In the genomic region with DNA sequence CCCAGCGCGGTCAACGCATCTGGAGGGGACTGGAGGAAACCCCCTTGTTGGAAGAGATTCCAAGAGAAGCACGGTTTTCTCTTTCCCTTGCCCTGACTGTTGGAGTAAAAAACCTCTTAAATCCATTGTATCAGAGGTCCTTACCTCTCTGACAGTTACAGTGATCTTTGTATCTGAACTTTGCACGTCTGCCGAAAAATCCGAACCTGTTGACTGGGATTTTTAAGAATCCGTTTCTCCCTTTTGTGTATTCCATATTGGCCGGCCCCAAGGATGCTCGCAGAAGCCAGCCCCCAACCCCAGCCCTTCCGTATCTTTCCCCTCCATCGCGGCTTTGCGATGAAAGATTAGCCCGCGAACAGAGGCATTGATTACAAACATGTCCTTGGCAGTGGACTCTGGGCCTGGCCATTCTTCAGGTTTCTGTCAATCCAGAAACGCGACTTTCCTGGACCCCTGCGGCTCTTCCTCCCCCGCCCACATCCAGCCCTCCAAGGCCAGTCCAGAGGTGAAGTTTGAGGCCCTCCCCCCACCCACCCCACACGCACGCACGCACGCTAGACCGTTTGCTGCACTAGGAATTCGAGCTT, we compare ENCODE assay signal across 23 cellular contexts. TPM values are rescaled to one million over a fixed set of nuclear protein-coding genes. Genes with fewer than 3 reads are reported as not detected.
DNase-seq lines count a peak whose midpoint lies in the region; ATAC-seq and TF ChIP-seq lines count a peak whose summit lies in the region.
"Had no signal": no experiment of that assay in that cellular context is flagged by ENCODE, and none has a peak within 500 bp of the region (broad histone marks: within the 10 kb centered on the region; RNA-seq: fewer than 3 reads in every experiment).

No MANE protein-coding gene starts in this region.

- H3K27ac ChIP-seq in CD4-positive, alpha-beta T cell (ENCODE audit: low read depth, low read length), result no peak overlapping the region
- H3K27ac ChIP-seq in angular gyrus (ENCODE audit: low read depth, low read length) (peak overlapping the region; percentile 33), iPS-20b (ENCODE audit: low read length) (no peak overlapping the region)
- H3K27ac ChIP-seq: body of pancreas, gastrocnemius medialis, prostate gland, spleen, suprapubic skin had no signal

- peaks cover 90% of the 10 kb centered on the region for H3K27me3 Mint-ChIP-seq in CD4-positive, alpha-beta T cell

- peaks cover 2% of the 10 kb centered on the region for H3K9me3 Mint-ChIP-seq in CD4-positive, alpha-beta T cell
- H3K9me3 Mint-ChIP-seq: activated naive CD4-positive, alpha-beta T cell treated with anti-CD3 and anti-CD28 coated beads, Interleukin-2, amount 50 U/mL, for 24 hours had no signal

- peaks cover 16% of the 10 kb centered on the region for H3K9me3 ChIP-seq in CD4-positive, alpha-beta T cell (ENCODE audit: control insufficient read depth, low read length)
- H3K9me3 ChIP-seq in iPS-20b (ENCODE audit: insufficient read depth, low read depth, low read length), result peaks cover 15% of the 10 kb centered on the region; the same call in 1 of the 2 replicates
- H3K9me3 ChIP-seq: body of pancreas, gastrocnemius medialis, prostate gland, suprapubic skin had no signal

- ATAC-seq in CD4-positive, alpha-beta T cell (ENCODE audit: poor library complexity), result no peak
- no peak for ATAC-seq in HG03175 (IDR thresholded peaks at IDR 0.05; ENCODE audit: unreplicated experiment)
- ATAC-seq: body of pancreas, gastrocnemius medialis had no signal

- H3K27ac Mint-ChIP-seq in CD4-positive, alpha-beta T cell, result peak overlapping the region; percentile 10
- H3K27ac Mint-ChIP-seq: HFFc6 had no signal

- TF ChIP-seq CTCF in CD4-positive, alpha-beta T cell (IDR thresholded peaks at IDR 0.05), result no peak

- no peak overlapping the region for H3K9ac ChIP-seq in iPS-20b (ENCODE audit: low read depth, low read length)

- H3K27me3 ChIP-seq in CD4-positive, alpha-beta T cell (ENCODE audit: control insufficient read depth, insufficient read depth, low read length), result peaks cover 76% of the 10 kb centered on the region
- peaks cover 97% of the 10 kb centered on the region for H3K27me3 ChIP-seq in iPS-20b (ENCODE audit: insufficient read depth, low read length)

- peaks cover 48% of the 10 kb centered on the region for H3K4me1 Mint-ChIP-seq in CD4-positive, alpha-beta T cell (ENCODE audit: low read depth)

- POLR2A ChIA-PET in CD4-positive, alpha-beta T cell (lab: Charles Lee), result interaction anchor here (2.7 to 3.5 kb wide), 2 partner anchors 11 to 22 kb away, joined by 15 to 23 read pairs; a partner anchor contains a TSS

- CTCF ChIA-PET in CD4-positive, alpha-beta T cell (lab: Charles Lee), result interaction anchor here (1.2 to 1.5 kb wide), 2 partner anchors 21 to 26 kb away, joined by 3 to 4 read pairs; no protein-coding TSS in a partner anchor

- DNase-seq in 8988T (peak; percentile 19), NCI-H187 (lab: John Stamatoyannopoulos, UW) (no peak), pons (ENCODE audit: low spot score) (no peak), NCI-H2196 treated with DMSO at 0.1 percent for 48 hours (lab: John Stamatoyannopoulos, UW; ENCODE audit: unreplicated experiment) (no peak)
- DNase-seq in CD4-positive, alpha-beta T cell, result no peak
- DNase-seq: activated CD8-positive, alpha-beta memory T cell treated with anti-CD3 and anti-CD28 coated beads, Interleukin-2, amount 50 U/mL, for 4 hours; body of pancreas; cortex of kidney; gastrocnemius medialis; HFFc6; NCI-H526 treated with DMSO at 0.1 percent for 48 hours; SHP77 treated with DMSO at 0.1 percent for 48 hours; stimulated activated CD8-positive, alpha-beta memory T cell treated with anti-CD3 and anti-CD28 coated beads, Interleukin-4, amount 100 ng/mL, for 48 hours had no signal

- H3K36me3 ChIP-seq in iPS-20b (ENCODE audit: insufficient read depth, low read depth, low read length), result no peaks in the 10 kb centered on the region
- H3K36me3 ChIP-seq: gastrocnemius medialis, prostate gland, spleen, suprapubic skin had no signal

- H3K4me1 ChIP-seq in iPS-20b (ENCODE audit: insufficient read depth, low read length), result peaks cover 4% of the 10 kb centered on the region; the same call in 1 of the 2 replicates

- H3K4me3 ChIP-seq in iPS-20b (ENCODE audit: low read length), result peak overlapping the region; percentile 39; the same call in 1 of the 2 replicates
- H3K4me3 ChIP-seq: body of pancreas, gastrocnemius medialis, lung, prostate gland, suprapubic skin had no signal

- H3K36me3 Mint-ChIP-seq in CD4-positive, alpha-beta T cell (ENCODE audit: low read depth), result peaks cover 4% of the 10 kb centered on the region

- intact Hi-C loops in CD4-positive, alpha-beta T cell (cut with DNase I, micrococcal nuclease), result no loop called here

- no peak overlapping the region for H3K4me3 Mint-ChIP-seq in CD4-positive, alpha-beta T cell
- H3K4me3 Mint-ChIP-seq: HFFc6 had no signal

RNA-seq across cellular contexts. Expression of a gene that starts 4.6 kb away (rescaled TPM):
- total RNA-seq in CD4-positive, alpha-beta T cell, result not detected
- total RNA-seq: body of pancreas; lung; spleen; T-helper 2 cell treated with Interferon-gamma antibody and Interleukin-4, amounts not matched to agents 100 ng/mL and 5 ng/mL, for 36 hours had no signal

RNA-seq across cellular contexts. Expression of a gene that starts 22.0 kb away (rescaled TPM):
- total RNA-seq in CD4-positive, alpha-beta T cell, result not detected
- total RNA-seq: body of pancreas; gastrocnemius medialis; HT-29; spleen; T-helper 2 cell treated with Interferon-gamma antibody and Interleukin-4, amounts not matched to agents 100 ng/mL and 5 ng/mL, for 36 hours had no signal
